14 cellular contexts compared by ENCODE assay signal in genomic region chr6:144315981-144316865, GRCh38. TPM values are rescaled to one million over a fixed set of nuclear protein-coding genes. Genes with fewer than 3 reads are reported as not detected.
DNase-seq lines count a peak whose midpoint lies in the region; ATAC-seq and TF ChIP-seq lines count a peak whose summit lies in the region.
"Had no signal": no experiment of that assay in that cellular context is flagged by ENCODE, and none has a peak within 500 bp of the region (broad histone marks: within the 10 kb centered on the region; RNA-seq: fewer than 3 reads in every experiment).

No MANE protein-coding gene starts in this region.

- peaks cover 51% of the 10 kb centered on the region for H3K4me1 ChIP-seq in osteoblast (ENCODE audit: insufficient read depth, low read length)

- no peak overlapping the region for H3K27ac ChIP-seq in osteoblast (ENCODE audit: low read depth, low read length)
- H3K27ac ChIP-seq: BLaER1 treated with 17β-estradiol and CSF1 and Interleukin-3, amounts not matched to agents 10 nM and 100 nM; SJCRH30 had no signal

- H3K79me2 ChIP-seq in osteoblast (ENCODE audit: insufficient read depth, low read length), result peaks cover 81% of the 10 kb centered on the region

- ATAC-seq in GM18511 (IDR thresholded peaks at IDR 0.05; ENCODE audit: unreplicated experiment), result peak; percentile 72
- peak; percentile 73 for ATAC-seq in GM21528 (IDR thresholded peaks at IDR 0.05; ENCODE audit: low FRiP score, unreplicated experiment)
- ATAC-seq in HG03378 (IDR thresholded peaks at IDR 0.05; ENCODE audit: unreplicated experiment), result peak; percentile 77
- no peak for ATAC-seq in GM19351 (IDR thresholded peaks at IDR 0.05; ENCODE audit: unreplicated experiment)

- DNase-seq in osteoblast (ENCODE audit: insufficient read length, low spot score, missing footprints) (no peak), inferior parietal cortex (ENCODE audit: extremely low spot score) (no peak), SKM-1 (lab: John Stamatoyannopoulos, UW; ENCODE audit: unreplicated experiment) (no peak), NCI-H510A (lab: John Stamatoyannopoulos, UW) (no peak)
- DNase-seq: Kasumi-1; NCI-H2029 treated with DMSO at 0.1 percent for 48 hours; SJCRH30; stimulated activated CD4-positive, alpha-beta T cell treated with anti-CD3 and anti-CD28 coated beads, Interleukin-4, amount 100 ng/mL, for 1 hour; stimulated activated naive CD4-positive, alpha-beta T cell treated with Interleukin-2 at 50 U/mL for 16 hours had no signal

- peaks cover 2% of the 10 kb centered on the region for H3K36me3 ChIP-seq in osteoblast (ENCODE audit: insufficient read depth, low read length)
- H3K36me3 ChIP-seq: BLaER1 treated with 17β-estradiol and CSF1 and Interleukin-3, amounts not matched to agents 10 nM and 100 nM; SJCRH30 had no signal

- no peak overlapping the region for H3K4me3 ChIP-seq in osteoblast (ENCODE audit: insufficient read depth, low read length)
- H3K4me3 ChIP-seq: BLaER1 treated with 17β-estradiol and CSF1 and Interleukin-3, amounts not matched to agents 10 nM and 100 nM; SJCRH30 had no signal

- H2AFZ ChIP-seq in osteoblast (ENCODE audit: low read length), result no peak overlapping the region

- H4K20me1 ChIP-seq in osteoblast (ENCODE audit: insufficient read depth, low read length), result peaks cover 2% of the 10 kb centered on the region
- H4K20me1 ChIP-seq: BLaER1 treated with 17β-estradiol and CSF1 and Interleukin-3, amounts not matched to agents 10 nM and 100 nM had no signal

- peak overlapping the region; percentile 64 for H3K4me2 ChIP-seq in osteoblast (ENCODE audit: insufficient read depth, low read length)

- no peak for TF ChIP-seq CTCF in osteoblast (IDR thresholded peaks at IDR 0.05; ENCODE audit: extremely low read depth, low read depth, low read length)

- no peaks in the 10 kb centered on the region for H3K9me3 ChIP-seq in osteoblast (ENCODE audit: low read depth, low read length)
- H3K9me3 ChIP-seq: BLaER1 treated with 17β-estradiol and CSF1 and Interleukin-3, amounts not matched to agents 10 nM and 100 nM; SJCRH30 had no signal

- no peaks in the 10 kb centered on the region for H3K27me3 ChIP-seq in osteoblast (ENCODE audit: insufficient read depth, low read length)
- H3K27me3 ChIP-seq: SJCRH30 had no signal

RNA-seq across cellular contexts. Expression of gene UTRN, which starts 31.1 kb away (rescaled TPM):
- 235 and 242 TPM in 2 replicates for total RNA-seq in osteoblast
